ENCODE assay signal across 10 cellular contexts in the genomic region with DNA sequence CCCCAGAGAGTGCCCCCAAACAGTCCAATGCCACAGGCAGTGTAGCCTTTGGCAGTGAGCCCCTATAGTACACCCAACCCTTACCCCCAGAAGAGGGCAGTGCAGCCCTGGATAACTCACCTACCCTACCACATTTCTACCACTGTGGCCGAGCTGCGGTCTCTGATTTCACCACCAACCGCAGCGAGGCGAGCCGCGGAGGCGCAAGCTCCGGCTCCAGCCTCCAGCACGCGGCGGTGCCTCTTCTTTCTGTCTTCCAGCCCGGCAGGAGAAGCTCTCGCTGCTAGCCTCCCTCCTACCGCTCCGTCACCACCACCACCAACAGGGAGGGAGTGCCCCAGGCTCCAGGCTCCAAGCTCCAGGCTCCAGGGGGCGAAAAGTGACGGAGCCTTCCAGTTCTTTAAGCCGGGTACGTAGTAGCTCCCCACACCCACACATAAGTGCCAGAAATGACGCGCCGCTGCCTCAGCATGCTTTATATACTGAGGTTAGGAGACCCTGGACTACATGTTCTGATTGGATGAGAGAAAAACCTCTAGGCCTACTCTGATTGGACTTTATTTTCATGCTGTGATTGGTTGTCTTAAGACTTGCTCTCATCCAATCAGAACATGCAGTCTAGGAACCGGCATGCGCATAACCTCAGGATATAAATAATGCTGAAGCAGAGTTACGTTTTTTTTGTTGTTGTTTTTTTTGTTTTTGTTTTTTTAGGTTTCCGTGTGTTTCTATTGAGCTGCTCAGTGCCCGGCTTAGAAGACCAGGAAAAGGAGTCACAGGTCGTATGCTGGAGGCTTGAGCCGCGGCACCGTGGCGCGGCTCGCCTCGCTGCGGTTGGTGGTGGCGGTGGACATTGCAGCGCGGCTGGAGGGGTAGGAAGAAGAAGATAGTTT. TPM values are rescaled to one million over a fixed set of nuclear protein-coding genes. Genes with fewer than 3 reads are reported as not detected.
A peak's percentile ranks its signal among the peaks of the same experiment; 100 is the strongest.
DNase-seq lines count a peak whose midpoint lies in the region; ATAC-seq, FAIRE-seq and TF ChIP-seq lines count a peak whose summit lies in the region.
"Had no signal": no experiment of that assay in that cellular context is flagged by ENCODE, and none has a peak within 500 bp of the region (broad histone marks: within the 10 kb centered on the region; RNA-seq: fewer than 3 reads in every experiment).

A gene (plus strand): TSS at position 645 of the 893 bp plus-strand sequence.

- DNase-seq in DMS 273 (lab: John Stamatoyannopoulos, UW; ENCODE audit: unreplicated experiment) (peak; percentile 27), DMS 273 treated with DMSO at 0.1 percent for 48 hours (lab: John Stamatoyannopoulos, UW) (no peak), NCI-H146 treated with DMSO at 0.1 percent for 48 hours (lab: John Stamatoyannopoulos, UW; ENCODE audit: unreplicated experiment) (peak; percentile 17), endothelial cell of umbilical vein (ENCODE audit: low read depth, low spot score) (peak; percentile 12), natural killer cell (no peak), epidermal melanocyte (ENCODE audit: insufficient read length, low spot score) (no peak), amygdala (lab: John Stamatoyannopoulos, UW) (no peak)

- no TSS peak for BruUV-seq in endothelial cell of umbilical vein (replicated peaks; lab: Mats Ljungman, UMichigan)

- intact Hi-C loops in endothelial cell of umbilical vein (cut with micrococcal nuclease) (loop anchor here (1.0 kb wide), 1 partner anchor 49 kb away; no protein-coding TSS in a partner anchor), natural killer cell (cut with micrococcal nuclease) (no loop called here)

- no peaks in the 10 kb centered on the region for H3K9me1 ChIP-seq in endothelial cell of umbilical vein (replicated peaks; ENCODE audit: control insufficient read depth, extremely low read depth, insufficient read depth, low read length)

- no peak within 1 kb of the TSS for H3K4me2 ChIP-seq in endothelial cell of umbilical vein (ENCODE audit: insufficient read depth, low read length)

- H3K9ac ChIP-seq in endothelial cell of umbilical vein (replicated peaks; ENCODE audit: extremely low read depth, insufficient read depth, low read length): no peak within 1 kb of the TSS

- no peak within 1 kb of the TSS for H2AFZ ChIP-seq in endothelial cell of umbilical vein (ENCODE audit: low read depth, low read length)

- no peak within 1 kb of the TSS for H3K4me3 ChIP-seq in endothelial cell of umbilical vein (replicated peaks in 1 of 3; ENCODE audit: insufficient read depth in 1 of 3, low read depth in 1 of 3, low read length in 3 of 3)

- peaks cover 3 to 20% of the 10 kb centered on the region in 2 donors for H3K27me3 Mint-ChIP-seq in natural killer cell (ENCODE audit: low read depth in 2 of 2)

- CTCF ChIA-PET in endothelial cell of umbilical vein (lab: Charles Lee): interaction anchor here (0.6 kb wide), 2 partner anchors 25 to 625 kb away, joined by 3 read pairs; no protein-coding TSS in a partner anchor

- no peak within 1 kb of the TSS for H3K27ac ChIP-seq in endothelial cell of umbilical vein (ENCODE audit: insufficient read depth, low read depth, low read length)

- no peaks in the 10 kb centered on the region for H3K36me3 ChIP-seq in endothelial cell of umbilical vein (ENCODE audit: control insufficient read depth in 2 of 2, extremely low read depth in 1 of 2, insufficient read depth in 2 of 2, low read length in 2 of 2)

- H3K27ac Mint-ChIP-seq in natural killer cell: no peak within 1 kb of the TSS

- no peaks in the 10 kb centered on the region for H3K4me1 ChIP-seq in endothelial cell of umbilical vein (ENCODE audit: control insufficient read depth, extremely low read depth, insufficient read depth, low read length)

- no peaks in the 10 kb centered on the region for H3K36me3 Mint-ChIP-seq in natural killer cell

- H3K9me3 ChIP-seq in endothelial cell of umbilical vein (replicated peaks; ENCODE audit: control insufficient read depth, insufficient read depth, low read length): no peaks in the 10 kb centered on the region

- no peaks in the 10 kb centered on the region for H3K4me1 Mint-ChIP-seq in natural killer cell

- H3K4me3 Mint-ChIP-seq in natural killer cell: no peak within 1 kb of the TSS

- POLR2A ChIA-PET in endothelial cell of umbilical vein (lab: Charles Lee): no interaction called here

- no peaks in the 10 kb centered on the region for H4K20me1 ChIP-seq in endothelial cell of umbilical vein (replicated peaks; ENCODE audit: control insufficient read depth, extremely low read depth, insufficient read depth, low read length)

- H3K79me2 ChIP-seq in endothelial cell of umbilical vein (ENCODE audit: control insufficient read depth, insufficient read depth, low read length): no peaks in the 10 kb centered on the region

- ATAC-seq in SK-N-SH treated with all-trans-retinoic acid at 6 μM for 48 hours: peak; percentile 95
- ATAC-seq in natural killer cell: peak in 2 of 3 donors; percentile 35 to 84

- no peak for TF ChIP-seq POLR2A in endothelial cell of umbilical vein (IDR thresholded peaks at IDR 0.05; ENCODE audit: low read depth, low read length)

- TF ChIP-seq CTCF in endothelial cell of umbilical vein (IDR thresholded peaks at IDR 0.05; ENCODE audit: extremely low read depth in 1 of 2, insufficient read depth in 1 of 2, low read depth in 1 of 2, low read length in 2 of 2): peak in 1 of 2 donors; percentile 29
- TF ChIP-seq CTCF in natural killer cell (IDR thresholded peaks at IDR 0.05): no peak

- H3K27me3 ChIP-seq in endothelial cell of umbilical vein (ENCODE audit: control insufficient read depth in 2 of 2, insufficient read depth in 2 of 2, low read length in 2 of 2): peaks cover 0 to 2% of the 10 kb centered on the region in 2 experiments

- no peak for FAIRE-seq in endothelial cell of umbilical vein (lab: Jason Lieb, UNC)
- FAIRE-seq: A204.1 had no signal

- no peaks in the 10 kb centered on the region for H3K9me3 Mint-ChIP-seq in natural killer cell

- dilution Hi-C loops in endothelial cell of umbilical vein (cut with MboI; ENCODE audit: extremely low pct_ligation_motif_present, low sequenced_read_pairs): no loop called here

TF ChIP-seq in SK-N-SH treated with all-trans-retinoic acid at 6 μM for 48 hours, 23 proteins besides CTCF, POLR2A, EP300 and RAD21:
- no peak for TF ChIP-seq TOX (CRISPR knock-in tag; IDR thresholded peaks at IDR 0.05; ENCODE audit: borderline replicate concordance)
- no peak for TF ChIP-seq PPARA (CRISPR knock-in tag; IDR thresholded peaks at IDR 0.05; ENCODE audit: borderline replicate concordance)
- no peak for TF ChIP-seq OSR1 (CRISPR knock-in tag; IDR thresholded peaks at IDR 0.05)

TF ChIP-seq in endothelial cell of umbilical vein, 7 proteins besides CTCF, POLR2A, EP300 and RAD21:
- TF ChIP-seq GATA2 (IDR thresholded peaks at IDR 0.05; ENCODE audit: insufficient read depth, insufficient read length, low read depth, low read length) (no peak), POLR2AphosphoS5 (IDR thresholded peaks at IDR 0.05; ENCODE audit: insufficient read depth, low read depth, low read length) (no peak), EZH2 (IDR thresholded peaks at IDR 0.05; ENCODE audit: borderline replicate concordance, low read depth, low read length, severe bottlenecking) (no peak), JUN (IDR thresholded peaks at IDR 0.05; ENCODE audit: borderline replicate concordance, insufficient read depth, insufficient read length, low read depth) (no peak), MYC (IDR thresholded peaks at IDR 0.05; ENCODE audit: low read depth, low read length) (no peak), FOS (IDR thresholded peaks at IDR 0.05; ENCODE audit: borderline replicate concordance, insufficient read depth, low read length) (no peak)
- TF ChIP-seq, protein P1, sequence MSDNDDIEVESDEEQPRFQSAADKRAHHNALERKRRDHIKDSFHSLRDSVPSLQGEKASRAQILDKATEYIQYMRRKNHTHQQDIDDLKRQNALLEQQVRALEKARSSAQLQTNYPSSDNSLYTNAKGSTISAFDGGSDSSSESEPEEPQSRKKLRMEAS (IDR thresholded peaks at IDR 0.05; ENCODE audit: insufficient read depth, insufficient read length): no peak
TF ChIP-seq in endothelial cell of umbilical vein: peak in this region for 0.

RNA-seq across cellular contexts. Expression of the gene that starts here (rescaled TPM):
- total RNA-seq in endothelial cell of umbilical vein: not detected in 2 replicates
- polyA plus RNA-seq in endothelial cell of umbilical vein: not detected in 2 replicates
- polyA plus RNA-seq in endothelial cell of umbilical vein (2011; cell fraction: cytosol; rRNA removed): not detected in 2 replicates
- not detected in 2 replicates for polyA plus RNA-seq in endothelial cell of umbilical vein (2011; cell fraction: nucleus; rRNA removed)
- polyA plus RNA-seq in endothelial cell of umbilical vein (2012): not detected in 2 replicates
- not detected in 2 replicates for polyA minus RNA-seq in endothelial cell of umbilical vein
- 0.82 TPM for polyA minus RNA-seq in endothelial cell of umbilical vein (2011; cell fraction: cytosol; rRNA and poly(A)+ RNA removed)
- not detected in 2 replicates for polyA minus RNA-seq in endothelial cell of umbilical vein (2011; cell fraction: nucleus; rRNA and poly(A)+ RNA removed)
- total RNA-seq in natural killer cell: not detected
- total RNA-seq: temporal lobe had no signal

Comparison
In these comparisons a context has a peak if more than half of its experiments do, and no peak if none do; other contexts are left out.
1. DNase-seq: peak in DMS 273 (single experiment) and NCI-H146 treated with DMSO at 0.1 percent for 48 hours (single experiment); none in DMS 273 treated with DMSO at 0.1 percent for 48 hours (single experiment), natural killer cell (single experiment), epidermal melanocyte (single experiment) and amygdala (0 of 56).
2. Peak in DNase-seq in endothelial cell of umbilical vein; RNA of the gene not detected or under 1 TPM.
3. Peak in ATAC-seq in natural killer cell; RNA of the gene not detected or under 1 TPM.